ENCODE assay signal across 17 cellular contexts in the genomic region with DNA sequence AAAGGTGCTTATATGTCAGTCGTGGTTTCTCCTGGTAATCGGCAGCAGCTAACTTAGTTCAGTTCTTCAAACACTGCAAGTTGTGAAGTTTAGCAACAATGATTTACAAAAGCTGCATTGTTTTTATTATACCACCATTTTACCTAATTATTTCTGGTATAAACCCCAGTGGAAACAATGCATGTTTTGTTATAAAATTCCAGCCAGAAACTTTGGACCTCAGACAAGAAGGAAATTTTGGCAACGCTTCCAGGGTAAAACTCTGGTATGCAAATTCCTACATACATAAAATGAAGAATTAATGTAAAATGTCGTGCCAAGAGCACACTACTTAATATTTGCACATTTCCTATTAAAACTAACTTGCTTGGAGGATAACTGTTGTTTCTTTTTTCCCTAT.
"Had no signal": no experiment of that assay in that cellular context is flagged by ENCODE, and none has a peak within 500 bp of the region (broad histone marks: within the 10 kb centered on the region; RNA-seq: fewer than 3 reads in every experiment).

No MANE protein-coding gene starts in this region.

- H3K27me3 ChIP-seq: heart right ventricle, neural progenitor cell, ovary had no signal

- H3K4me1 ChIP-seq: esophagus muscularis mucosa, heart right ventricle, neural progenitor cell had no signal

- H3K27ac ChIP-seq: epithelial cell of prostate, esophagus muscularis mucosa, heart right ventricle, neural progenitor cell, ovary had no signal

- H3K4me3 ChIP-seq: esophagus muscularis mucosa, heart right ventricle, neural progenitor cell, ovary had no signal

- H3K9me3 ChIP-seq: esophagus muscularis mucosa, ovary had no signal

- H3K36me3 ChIP-seq: esophagus muscularis mucosa, heart right ventricle, neural progenitor cell, ovary had no signal

- DNase-seq: effector memory CD8-positive, alpha-beta T cell; heart right ventricle; hypothalamus; kidney glomerular epithelial cell; mammary epithelial cell; midbrain; nucleus accumbens; ovary; right cardiac atrium; small intestine; stimulated activated CD4-positive, alpha-beta T cell treated with anti-CD3 and anti-CD28 coated beads, Interleukin-12 subunit alpha, Interleukin-12 subunit beta, amount 100 ng/mL, for 4 hours; stimulated activated CD4-positive, alpha-beta T cell treated with anti-CD3 and anti-CD28 coated beads, Interleukin-2, amount 100 ng/mL, for 48 hours; stimulated activated naive CD4-positive, alpha-beta T cell treated with Interleukin-2 at 50 U/mL for 16 hours had no signal

- ATAC-seq: effector memory CD8-positive, alpha-beta T cell; heart right ventricle; natural killer cell treated with Interleukin-12 subunit alpha and Interleukin-12 subunit beta and Interleukin-15 and Interleukin-18, amount 100 ng/mL, for 72 hours; right cardiac atrium had no signal
